Comparison of ENCODE assay signal across 27 cellular contexts in genomic region chr3:23246651-23247050, GRCh38.
"Had no signal": no experiment of that assay in that cellular context is flagged by ENCODE, and none has a peak within 500 bp of the region (broad histone marks: within the 10 kb centered on the region; RNA-seq: fewer than 3 reads in every experiment).

No MANE protein-coding gene starts in this region.

- H3K4me3 ChIP-seq: coronary artery, esophagus squamous epithelium, lung, mucosa of descending colon, pancreas, sigmoid colon, stomach, thyroid gland, vagina had no signal

- H3K36me3 ChIP-seq: esophagus squamous epithelium, neutrophil, pancreas, sigmoid colon, stomach, thyroid gland, vagina had no signal

- H3K27me3 ChIP-seq: esophagus squamous epithelium, neutrophil, pancreas, sigmoid colon, stomach, thyroid gland, vagina had no signal

- FAIRE-seq: endothelial cell of umbilical vein, pancreas had no signal

- ATAC-seq: left lobe of liver; mucosa of descending colon; natural killer cell treated with Interleukin-12 subunit alpha and Interleukin-12 subunit beta and Interleukin-15 and Interleukin-18, amount 100 ng/mL, for 72 hours; pancreas; right cardiac atrium; stimulated activated effector memory CD8-positive, alpha-beta T cell treated with anti-CD3 and anti-CD28 coated beads, Interleukin-12 subunit alpha, Interleukin-12 subunit beta, amount 100 ng/mL, for 72 hours had no signal

- H3K4me1 ChIP-seq: vagina had no signal

- DNase-seq: dermis blood vessel endothelial cell; effector memory CD4-positive, alpha-beta T cell; erythroblast; esophagus squamous epithelium; foreskin melanocyte; hypothalamus; immature natural killer cell; islet precursor cell; mucosa of descending colon; naive B cell; pancreas; right cardiac atrium; sigmoid colon; stimulated activated CD4-positive, alpha-beta T cell treated with anti-CD3 and anti-CD28 coated beads, Interleukin-2, amount 100 ng/mL, for 24 hours; stimulated activated CD4-positive, alpha-beta T cell treated with anti-CD3 and anti-CD28 coated beads, Interleukin-4, amount 100 ng/mL, for 24 hours; stimulated activated naive CD4-positive, alpha-beta T cell treated with Interleukin-2 at 50 U/mL for 16 hours; stomach; thyroid gland; trophoblast cell had no signal

- H3K27ac ChIP-seq: coronary artery, esophagus squamous epithelium, neutrophil, pancreas, sigmoid colon, stomach, thyroid gland, vagina had no signal

- H3K9me3 ChIP-seq: esophagus squamous epithelium, mucosa of descending colon, neutrophil, pancreas, sigmoid colon, stomach, thyroid gland, vagina had no signal
